8 cellular contexts compared by ENCODE assay signal in genomic region chr14:59190372-59190771, GRCh38.
DNase-seq lines count a peak whose midpoint lies in the region; ATAC-seq and TF ChIP-seq lines count a peak whose summit lies in the region.

No MANE protein-coding gene starts in this region.

- no peaks in the 10 kb centered on the region for H3F3A ChIP-seq in OCI-LY1 (ENCODE audit: insufficient read depth, low read length)

- peak overlapping the region; percentile 96 for H3K4me2 ChIP-seq in OCI-LY1 (ENCODE audit: low read length)

- no peaks in the 10 kb centered on the region for H3K27me3 ChIP-seq in HAP-1 (ENCODE audit: low read depth)
- H3K27me3 ChIP-seq in OCI-LY1 (ENCODE audit: insufficient read depth, low read length), result no peaks in the 10 kb centered on the region
- H3K27me3 ChIP-seq in mucosa of rectum (ENCODE audit: control insufficient read depth in 2 of 2, insufficient read depth in 2 of 2, low read length in 2 of 2), result peaks cover 0 to 3% of the 10 kb centered on the region in 2 donors

- H3K9me3 ChIP-seq in HAP-1 (no peaks in the 10 kb centered on the region), OCI-LY1 (ENCODE audit: low read length) (no peaks in the 10 kb centered on the region), mucosa of rectum (ENCODE audit: control insufficient read depth in 2 of 2, low read length in 2 of 2) (no peaks in the 10 kb centered on the region)

- peaks cover 56% of the 10 kb centered on the region for H3K79me2 ChIP-seq in OCI-LY1 (ENCODE audit: insufficient read depth, low read length)

- no peaks in the 10 kb centered on the region for H4K20me1 ChIP-seq in OCI-LY1 (ENCODE audit: insufficient read depth, low read length)

- H3K27ac ChIP-seq in OCI-LY1 (ENCODE audit: low read depth, low read length, poor library complexity, severe bottlenecking) (peak overlapping the region; percentile 71), mucosa of rectum (ENCODE audit: low read depth in 2 of 2, low read length in 2 of 2) (peak overlapping the region; percentile 96 to 98)

- H3K9ac ChIP-seq in OCI-LY1 (ENCODE audit: low read length), result peak overlapping the region; percentile 84
- peak overlapping the region; percentile 42 to 94 for H3K9ac ChIP-seq in mucosa of rectum (ENCODE audit: low read depth in 1 of 2, low read length in 2 of 2)

- no peak for ATAC-seq in GM21786 (IDR thresholded peaks at IDR 0.05; ENCODE audit: unreplicated experiment)

- peak overlapping the region; percentile 85 for H3K4me3 ChIP-seq in HAP-1
- peak overlapping the region; percentile 92 for H3K4me3 ChIP-seq in OCI-LY1 (ENCODE audit: low read depth, low read length, poor library complexity, severe bottlenecking)
- H3K4me3 ChIP-seq in choroid plexus epithelial cell (ENCODE audit: low read depth, low read length), result peak overlapping the region; percentile 84
- peak overlapping the region; percentile 88 to 94 for H3K4me3 ChIP-seq in mucosa of rectum (ENCODE audit: low read length in 2 of 2)

- in situ Hi-C loops in HAP-1 (cut with MboI; ENCODE audit: low sequenced_read_pairs), result no loop called here

- H3K4me1 ChIP-seq in HAP-1 (peaks cover 25% of the 10 kb centered on the region), OCI-LY1 (ENCODE audit: insufficient read depth, low read length, severe bottlenecking) (peaks cover 65% of the 10 kb centered on the region), mucosa of rectum (ENCODE audit: control insufficient read depth in 2 of 2, insufficient read depth in 2 of 2, low read length in 2 of 2) (peaks cover 13 to 14% of the 10 kb centered on the region in 2 donors)

- H3K9me2 ChIP-seq in OCI-LY1 (ENCODE audit: low read depth, low read length), result no peaks in the 10 kb centered on the region

- peak; percentile 50 for TF ChIP-seq CTCF in OCI-LY1 (IDR thresholded peaks at IDR 0.05; ENCODE audit: low read length)
- peak; percentile 12 for TF ChIP-seq CTCF in choroid plexus epithelial cell (conservative IDR thresholded peaks at IDR 0.05; ENCODE audit: low read depth, low read length)

- H3K36me3 ChIP-seq in HAP-1 (replicated peaks) (no peaks in the 10 kb centered on the region), OCI-LY1 (ENCODE audit: insufficient read depth, low read length) (no peaks in the 10 kb centered on the region), mucosa of rectum (ENCODE audit: control insufficient read depth in 2 of 2, insufficient read depth in 2 of 2, low read length in 2 of 2) (no peaks in the 10 kb centered on the region)

- DNase-seq in ELR (ENCODE audit: low read depth) (peak; percentile 50), HAP-1 (ENCODE audit: low spot score in 2 of 2) (peak in 1 of 2 experiments; percentile 47), choroid plexus epithelial cell (ENCODE audit: low read depth) (no peak), UCSD-AML1 (lab: John Stamatoyannopoulos, UW; ENCODE audit: unreplicated experiment) (no peak)
- no peak for DNase-seq in activated CD8-positive, alpha-beta memory T cell treated with anti-CD3 and anti-CD28 coated beads, Interleukin-2, amount 50 U/mL, for 48 hours

- no peak overlapping the region for H2AFZ ChIP-seq in OCI-LY1 (ENCODE audit: low read length)
